Comparison of ENCODE assay signal across 28 cellular contexts in the genomic region with DNA sequence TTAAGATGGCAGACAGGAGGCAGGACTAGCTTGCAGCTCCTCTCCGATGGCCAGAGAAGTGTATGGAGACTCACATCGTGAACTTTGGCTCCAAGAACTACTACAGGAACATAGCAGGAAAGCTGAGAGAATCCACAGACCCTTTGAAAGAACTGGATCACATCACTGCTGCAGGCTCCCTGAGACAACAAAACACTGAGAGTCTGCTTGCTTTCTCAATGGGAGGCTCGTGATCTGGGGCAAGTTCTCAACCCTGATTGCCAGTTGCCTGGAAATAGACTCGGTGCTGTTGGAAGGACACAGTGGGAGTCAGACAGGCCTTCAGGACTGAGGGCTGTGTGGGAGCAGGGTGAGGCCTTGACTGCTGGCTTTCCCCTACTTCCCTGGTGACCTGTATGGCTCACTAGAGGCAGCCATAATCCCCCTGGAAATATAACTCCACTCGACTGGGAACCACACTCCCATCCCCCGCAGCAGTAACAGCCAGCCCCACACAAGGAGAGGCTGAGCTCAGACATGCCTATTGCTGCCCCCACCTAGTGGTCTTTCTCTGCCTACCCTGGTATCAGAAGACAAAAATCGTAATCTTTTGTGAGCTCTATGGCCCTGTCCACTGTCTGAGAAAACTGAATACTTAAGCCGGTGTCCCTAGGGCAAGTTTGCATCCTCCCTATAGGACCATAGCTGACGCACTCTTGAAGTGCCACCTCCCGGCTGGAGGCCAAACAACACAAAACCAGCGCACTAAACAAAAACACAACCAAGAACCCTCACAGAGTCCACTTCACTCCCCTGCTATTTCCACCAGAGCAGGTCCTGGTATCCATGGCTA.
DNase-seq lines count a peak whose midpoint lies in the region; TF ChIP-seq lines count a peak whose summit lies in the region.
"Had no signal": no experiment of that assay in that cellular context is flagged by ENCODE, and none has a peak within 500 bp of the region (broad histone marks: within the 10 kb centered on the region; RNA-seq: fewer than 3 reads in every experiment).

No MANE protein-coding gene starts in this region.

- H3K4me1 ChIP-seq in transverse colon: no peaks in the 10 kb centered on the region
- H3K4me1 ChIP-seq in suprapubic skin: no peaks in the 10 kb centered on the region
- H3K4me1 ChIP-seq: Peyer's patch, prostate gland, sigmoid colon, tibial nerve had no signal

- peak; percentile 36 for DNase-seq in activated effector memory CD4-positive, alpha-beta T cell treated with anti-CD3 and anti-CD28 coated beads, Interleukin-2, amount 50 U/mL, for 16 hours
- no peak for DNase-seq in activated effector memory CD4-positive, alpha-beta T cell treated with Interleukin-2 at 50 U/mL for 16 hours
- DNase-seq in astrocyte of the cerebellum (ENCODE audit: low read depth) (peak; percentile 1), islet precursor cell (peak; percentile 84), transverse colon (no peak), suprapubic skin (ENCODE audit: low spot score in 2 of 2) (no peak), NCI-H446 (lab: John Stamatoyannopoulos, UW) (no peak), nucleus accumbens (lab: John Stamatoyannopoulos, UW) (no peak)
- DNase-seq: activated CD4-positive, alpha-beta T cell treated with anti-CD3 and anti-CD28 coated beads for 4 hours; amygdala; Calu3; DMS79; effector CD8-positive, alpha-beta T cell; GDM1; hippocampal formation; IMR-90; NCI-H187; NCI-H2227 treated with DMSO at 0.1 percent for 48 hours; NCI-H82; occipital lobe; Peyer's patch; SHP77; sigmoid colon; stimulated activated CD4-positive, alpha-beta T cell treated with anti-CD3 and anti-CD28 coated beads, Interleukin-4, amount 100 ng/mL, for 1 hour had no signal

- TF ChIP-seq EP300 in transverse colon (IDR thresholded peaks at IDR 0.05; ENCODE audit: low read depth) (no peak), suprapubic skin (IDR thresholded peaks at IDR 0.05) (no peak)

- H3K27me3 ChIP-seq in transverse colon (no peaks in the 10 kb centered on the region), suprapubic skin (no peaks in the 10 kb centered on the region)
- H3K27me3 ChIP-seq: Peyer's patch, sigmoid colon, tibial nerve had no signal

- H3K27ac ChIP-seq in transverse colon: no peak overlapping the region
- no peak overlapping the region for H3K27ac ChIP-seq in suprapubic skin
- H3K27ac ChIP-seq: coronary artery, epithelial cell of prostate, Peyer's patch, prostate gland, sigmoid colon, tibial nerve had no signal

- no peak for TF ChIP-seq POLR2A in transverse colon (IDR thresholded peaks at IDR 0.05)
- no peak for TF ChIP-seq POLR2A in suprapubic skin (IDR thresholded peaks at IDR 0.05)

- H3K36me3 ChIP-seq in transverse colon (no peaks in the 10 kb centered on the region), suprapubic skin (peaks cover under 1% of the 10 kb centered on the region)
- H3K36me3 ChIP-seq: Peyer's patch, prostate gland, sigmoid colon had no signal

- in situ Hi-C loops in astrocyte of the cerebellum (cut with HindIII; ENCODE audit: low sequenced_read_pairs) (no loop called here), transverse colon (cut with MboI; ENCODE audit: low pct_ligation_motif_present in 1 of 4, low pct_unique_long_range_greater_than_20kb in 1 of 4, low sequenced_read_pairs in 3 of 4) (no loop called here)

- H3K9me3 ChIP-seq in transverse colon (peaks cover 0 to 1% of the 10 kb centered on the region in 2 donors), suprapubic skin (peaks cover 3% of the 10 kb centered on the region)
- H3K9me3 ChIP-seq: prostate gland had no signal

- intact Hi-C loops in transverse colon (cut with DNase I; ENCODE audit: low total_unique reads): no loop called here

- TF ChIP-seq CTCF in astrocyte of the cerebellum (IDR thresholded peaks at IDR 0.05; ENCODE audit: low read depth, low read length, missing control alignments) (no peak), transverse colon (IDR thresholded peaks at IDR 0.05) (no peak), suprapubic skin (IDR thresholded peaks at IDR 0.05) (no peak)

- H3K4me3 ChIP-seq in astrocyte of the cerebellum (ENCODE audit: low read depth, low read length) (no peak overlapping the region), transverse colon (no peak overlapping the region), suprapubic skin (no peak overlapping the region)
- H3K4me3 ChIP-seq: coronary artery, Peyer's patch, prostate gland, sigmoid colon, tibial nerve had no signal

- WGBS in transverse colon (ENCODE audit: low coverage in 1 of 2), 2 donors: 90 to 100% methylated on average over 6 to 11 of the region's 11 CpGs
- WGBS in suprapubic skin: 87% methylated on average over 10 of the region's 11 CpGs

Comparison
In these comparisons a context has a peak if more than half of its experiments do, and no peak if none do; other contexts are left out.
1. DNase-seq: peak in activated effector memory CD4-positive, alpha-beta T cell treated with anti-CD3 and anti-CD28 coated beads, Interleukin-2, amount 50 U/mL, for 16 hours (single experiment), astrocyte of the cerebellum (single experiment) and islet precursor cell (single experiment); none in activated effector memory CD4-positive, alpha-beta T cell treated with Interleukin-2 at 50 U/mL for 16 hours (single experiment), transverse colon (single experiment), suprapubic skin (0 of 2), NCI-H446 (0 of 2) and nucleus accumbens (0 of 56).